ENCODE assay signal across 1 cellular context in the genomic region with DNA sequence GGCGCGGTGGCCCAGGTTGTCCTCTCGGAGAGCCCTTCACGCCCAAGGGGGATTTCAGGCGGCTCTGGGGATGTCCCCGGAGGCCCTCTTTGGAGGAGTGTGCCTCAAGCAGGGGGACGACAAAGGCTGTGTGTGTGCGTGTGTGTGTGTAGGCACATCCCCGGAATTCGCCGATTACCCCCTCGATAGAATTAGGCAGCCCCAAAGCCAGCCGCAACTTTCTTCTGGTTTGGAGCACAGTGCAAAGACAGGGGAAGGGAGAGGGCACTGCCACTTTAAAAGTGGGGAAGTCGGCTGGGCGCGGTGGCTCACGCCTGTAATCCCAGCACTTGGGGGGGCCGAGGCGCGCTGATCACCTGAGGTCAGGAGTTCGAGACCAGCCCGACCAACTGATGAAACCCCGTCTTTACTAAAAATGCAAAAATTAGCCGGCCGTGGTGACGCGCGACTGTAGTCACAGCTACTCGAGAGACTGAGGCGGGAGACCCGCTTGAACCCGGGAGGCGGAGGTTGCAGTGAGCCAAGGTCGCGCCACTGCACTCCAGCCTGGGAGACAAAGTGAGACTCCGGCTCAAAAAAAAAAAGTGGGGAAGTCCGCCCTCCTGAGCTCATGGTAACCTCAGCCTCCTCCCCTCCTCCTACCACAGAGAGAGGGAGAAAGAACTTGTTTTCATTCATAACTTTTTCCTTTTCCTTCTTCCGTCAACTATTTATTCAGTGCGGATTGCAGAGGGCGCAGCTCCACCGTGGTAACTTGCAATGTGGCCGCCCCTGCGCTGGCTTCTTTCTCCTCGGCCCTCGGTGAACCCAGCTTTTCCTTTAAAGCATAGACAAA.
TF ChIP-seq lines count a peak whose summit lies in the region.

No MANE protein-coding gene starts in this region.

TF ChIP-seq in K562, 482 proteins besides CTCF, POLR2A, EP300 and RAD21 (continued from another document):
- TF ChIP-seq, protein P1, sequence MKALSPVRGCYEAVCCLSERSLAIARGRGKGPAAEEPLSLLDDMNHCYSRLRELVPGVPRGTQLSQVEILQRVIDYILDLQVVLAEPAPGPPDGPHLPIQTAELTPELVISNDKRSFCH (CRISPR knock-in tag; IDR thresholded peaks at IDR 0.05), result no peak
- TF ChIP-seq, protein P1 (tag; IDR thresholded peaks at IDR 0.05), result no peak
- TF ChIP-seq SOX6 (IDR thresholded peaks at IDR 0.05) (no peak), JUNB (CRISPR knock-in tag; conservative IDR thresholded peaks at IDR 0.05) (no peak)
